ENCODE assay signal across 22 cellular contexts in the genomic region with DNA sequence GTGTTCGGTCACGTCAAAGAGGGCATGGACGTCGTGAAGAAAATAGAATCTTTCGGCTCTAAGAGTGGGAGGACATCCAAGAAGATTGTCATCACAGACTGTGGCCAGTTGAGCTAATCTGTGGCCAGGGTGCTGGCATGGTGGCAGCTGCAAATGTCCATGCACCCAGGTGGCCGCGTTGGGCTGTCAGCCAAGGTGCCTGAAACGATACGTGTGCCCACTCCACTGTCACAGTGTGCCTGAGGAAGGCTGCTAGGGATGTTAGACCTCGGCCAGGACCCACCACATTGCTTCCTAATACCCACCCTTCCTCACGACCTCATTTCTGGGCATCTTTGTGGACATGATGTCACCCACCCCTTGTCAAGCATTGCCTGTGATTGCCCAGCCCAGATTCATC. TPM values are rescaled to one million over a fixed set of nuclear protein-coding genes. Genes with fewer than 3 reads are reported as not detected.
A peak's percentile ranks its signal among the peaks of the same experiment; 100 is the strongest.
DNase-seq lines count a peak whose midpoint lies in the region; ATAC-seq, FAIRE-seq and TF ChIP-seq lines count a peak whose summit lies in the region.
"Had no signal": no experiment of that assay in that cellular context is flagged by ENCODE, and none has a peak within 500 bp of the region (broad histone marks: within the 10 kb centered on the region; RNA-seq: fewer than 3 reads in every experiment).

No MANE protein-coding gene starts in this region.

- ATAC-seq in HG03103 (IDR thresholded peaks at IDR 0.05; ENCODE audit: low read depth, unreplicated experiment) (peak; percentile 7), GM12878 (peak; percentile 15), psoas muscle (peak; percentile 26 to 49 (median 38)), GM19397 (IDR thresholded peaks at IDR 0.05; ENCODE audit: unreplicated experiment) (no peak)
- ATAC-seq: T-helper 17 cell had no signal

- TF ChIP-seq RAD21 in GM12878 (IDR thresholded peaks at IDR 0.05; ENCODE audit: insufficient read depth, low read depth, low read length) = no peak

- intact Hi-C loops in GM12878 (cut with micrococcal nuclease; ENCODE audit: unreplicated experiment) = no loop called here
- intact Hi-C loops in psoas muscle (cut with DNase I) = no loop called here

- H3K9me3 ChIP-seq in GM12878 (replicated peaks; ENCODE audit: control insufficient read depth, insufficient read depth, low read length) (no peaks in the 10 kb centered on the region; the same call in 2 of the 3 replicates), psoas muscle (no peaks in the 10 kb centered on the region)

- POLR2A ChIA-PET in GM12878 (lab: Charles Lee) = interaction anchor here (1.0 kb wide), 1 partner anchor 67 kb away, joined by 4 read pairs; no protein-coding TSS in a partner anchor

- RAD21 ChIA-PET in GM12878 (lab: Charles Lee; ENCODE audit: unreplicated experiment) = no interaction called here

- TF ChIP-seq CTCF in GM12878 (IDR thresholded peaks at IDR 0.05 in 2 of 3, conservative IDR thresholded peaks at IDR 0.05 in 1 of 3; ENCODE audit: control insufficient read depth in 2 of 3, extremely low read depth in 1 of 3, insufficient read depth in 1 of 3, low read depth in 3 of 3, low read length in 3 of 3) (no peak), psoas muscle (IDR thresholded peaks at IDR 0.05) (no peak)

- WGBS in GM12878 (ENCODE audit: insufficient coverage, insufficient replicate concordance, low lambda C conversion rate, missing lambda C conversion rate) = 87% methylated on average over 11 of the region's 11 CpGs
- WGBS in psoas muscle, 3 donors = 49 to 76% (median 54%) methylated on average over 11 of the region's 11 CpGs

- no peaks in the 10 kb centered on the region for H3K27me3 ChIP-seq in GM12878 (replicated peaks in 1 of 2; ENCODE audit: control insufficient read depth in 2 of 2, insufficient read depth in 2 of 2, low read length in 1 of 2)
- no peaks in the 10 kb centered on the region for H3K27me3 ChIP-seq in psoas muscle (ENCODE audit: insufficient read depth in 3 of 3, low read length in 2 of 3)
- H3K27me3 ChIP-seq: dorsolateral prefrontal cortex had no signal

- H2AFZ ChIP-seq in GM12878 (ENCODE audit: control insufficient read depth, low read depth, low read length) = no peak overlapping the region

- no peak overlapping the region for H3K4me3 ChIP-seq in GM12878
- H3K4me3 ChIP-seq in psoas muscle = no peak overlapping the region
- H3K4me3 ChIP-seq: dorsolateral prefrontal cortex, SK-N-MC had no signal

- DNase-seq in activated CD4-positive, alpha-beta T cell treated with anti-CD3 and anti-CD28 coated beads for 1 hour = peak; percentile 6
- DNase-seq in activated CD4-positive, alpha-beta T cell treated with anti-CD3 and anti-CD28 coated beads for 48 hours = no peak
- DNase-seq in GM12878 (ENCODE audit: low read depth, low spot score) = no peak
- no peak for DNase-seq in psoas muscle
- DNase-seq in GOT3 (lab: John Stamatoyannopoulos, UW) = no peak
- no peak for DNase-seq in NOMO-1 treated with DMSO at 0.1 percent for 48 hours (lab: John Stamatoyannopoulos, UW; ENCODE audit: unreplicated experiment)
- DNase-seq: activated CD4-positive, alpha-beta T cell treated with anti-CD3 and anti-CD28 coated beads, Interleukin-2, amount 50 U/mL, for 4 hours; activated naive CD4-positive, alpha-beta T cell treated with Interleukin-2 at 50 U/mL for 16 hours; CD8-positive, alpha-beta memory T cell; central memory CD4-positive, alpha-beta T cell; DMS53; GF-D8; NCI-H1694; NCI-H2171 treated with DMSO at 0.1 percent for 48 hours; NCI-H524 treated with DMSO at 0.1 percent for 48 hours; T-helper 17 cell had no signal

- no peaks in the 10 kb centered on the region; the same call in 1 of the 2 replicates for H4K20me1 ChIP-seq in GM12878 (ENCODE audit: control insufficient read depth, insufficient read depth)

- TF ChIP-seq POLR2A in GM12878 (IDR thresholded peaks at IDR 0.05; ENCODE audit: low read depth, low read length) = peak; percentile 66

- TSS peak; percentile 8 for BruUV-seq in GM12878 (replicated peaks; lab: Mats Ljungman, UMichigan)

- peaks cover 18% of the 10 kb centered on the region for H3K4me1 ChIP-seq in GM12878 (ENCODE audit: control insufficient read depth, insufficient read depth, low read length)
- H3K4me1 ChIP-seq in psoas muscle = peaks cover 19% of the 10 kb centered on the region

- no peak overlapping the region for H3K9ac ChIP-seq in GM12878 (ENCODE audit: control insufficient read depth, insufficient read depth, low read length)
- H3K9ac ChIP-seq: KMS-11 had no signal

- FAIRE-seq in GM12878 (lab: Jason Lieb, UNC) = no peak

- SMC1A ChIA-PET in GM12878 (lab: Charles Lee; ENCODE audit: uncharacterized antibody, unreplicated experiment) = interaction anchor here (0.6 to 1.4 kb wide), 4 partner anchors 10 to 63 kb away, joined by 3 to 4 read pairs (median 3); no protein-coding TSS in a partner anchor

- in situ Hi-C loops in GM12878 (cut with MboI) = no loop called here

- no peak overlapping the region for H3K27ac ChIP-seq in GM12878 (ENCODE audit: control insufficient read depth, insufficient read depth)
- peak overlapping the region; percentile 58 for H3K27ac ChIP-seq in psoas muscle
- H3K27ac ChIP-seq: 22Rv1, KMS-11, SK-N-MC had no signal

- H3K79me2 ChIP-seq in GM12878 (ENCODE audit: control insufficient read depth, insufficient read depth, low read length) = peaks cover 32% of the 10 kb centered on the region

- TF ChIP-seq EP300 in GM12878 (IDR thresholded peaks at IDR 0.05; ENCODE audit: borderline replicate concordance in 1 of 2, control insufficient read depth in 1 of 2, low read depth in 2 of 2, low read length in 2 of 2) = no peak

- CTCF ChIA-PET in GM12878 (lab: Yijun Ruan, JAX) = interaction anchor here (1.1 to 2.8 kb wide), 3 partner anchors 20 to 134 kb away, joined by 3 to 22 read pairs (median 3); no protein-coding TSS in a partner anchor

- no peak overlapping the region; the same call in 1 of the 2 replicates for H3K4me2 ChIP-seq in GM12878 (ENCODE audit: control insufficient read depth, insufficient read depth)
- H3K4me2 ChIP-seq: KMS-11 had no signal

- peaks cover 42 to 46% of the 10 kb centered on the region in 2 experiments for H3K36me3 ChIP-seq in GM12878 (ENCODE audit: control insufficient read depth in 2 of 2, insufficient read depth in 2 of 2, low read length in 1 of 2)
- peaks cover 5 to 76% of the 10 kb centered on the region in 2 donors for H3K36me3 ChIP-seq in psoas muscle (ENCODE audit: insufficient read depth in 1 of 2, low read depth in 1 of 2)

TF ChIP-seq in GM12878, 131 proteins besides CTCF, POLR2A, EP300 and RAD21:
- TF ChIP-seq, protein P1, sequence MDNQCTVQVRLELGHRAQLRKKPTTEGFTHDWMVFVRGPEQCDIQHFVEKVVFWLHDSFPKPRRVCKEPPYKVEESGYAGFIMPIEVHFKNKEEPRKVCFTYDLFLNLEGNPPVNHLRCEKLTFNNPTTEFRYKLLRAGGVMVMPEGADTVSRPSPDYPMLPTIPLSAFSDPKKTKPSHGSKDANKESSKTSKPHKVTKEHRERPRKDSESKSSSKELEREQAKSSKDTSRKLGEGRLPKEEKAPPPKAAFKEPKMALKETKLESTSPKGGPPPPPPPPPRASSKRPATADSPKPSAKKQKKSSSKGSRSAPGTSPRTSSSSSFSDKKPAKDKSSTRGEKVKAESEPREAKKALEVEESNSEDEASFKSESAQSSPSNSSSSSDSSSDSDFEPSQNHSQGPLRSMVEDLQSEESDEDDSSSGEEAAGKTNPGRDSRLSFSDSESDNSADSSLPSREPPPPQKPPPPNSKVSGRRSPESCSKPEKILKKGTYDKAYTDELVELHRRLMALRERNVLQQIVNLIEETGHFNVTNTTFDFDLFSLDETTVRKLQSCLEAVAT (IDR thresholded peaks at IDR 0.05) = peak; percentile 36; the same call in 1 of the 2 replicates
- TF ChIP-seq GABPA (IDR thresholded peaks at IDR 0.05; ENCODE audit: low read depth) (no peak), POLR2AphosphoS5 (IDR thresholded peaks at IDR 0.05; ENCODE audit: low read length) (peak; percentile 28; the same call in 1 of the 2 replicates)

RNA-seq across cellular contexts. Expression of gene PPIF, which starts 6.5 kb away (rescaled TPM):
- total RNA-seq in GM12878 (2013; cell fraction: nucleolus; rRNA removed) = 73.4 and 105 TPM in 2 replicates
- total RNA-seq in GM12878 (2014; rRNA removed) (52.1 and 52.4 TPM in 2 replicates), GM12878 (2014; rRNA removed; fragmentation: Illumina TruSeq; extraction: Trizol) (69.0 and 78.3 TPM in 2 replicates), GM12878 (2021) (162 and 180 TPM in 2 replicates), psoas muscle (100 to 1,000 TPM in 2 of 4 donors, 10 to 100 TPM in 2; 44.6 to 181 (median 89.4) TPM)
- polyA plus RNA-seq in GM12878 (2011; ENCODE audit: low read depth) = 78.0 TPM
- polyA plus RNA-seq in GM12878 (2011; rRNA removed) (111 and 145 TPM in 2 replicates), GM12878 (2014; fragmentation: Illumina TruSeq; extraction: Trizol) (106 and 164 TPM in 2 replicates), GM12878 (2014; fragmentation: Nextera tagmentation; extraction: Ambion mirVana) (10 to 100 TPM; 28.8 to 71.9 TPM), GM12878 (2014; rRNA removed) (127 and 129 TPM in 2 replicates), GM12878 (2016; fragmentation: Nextera tagmentation; extraction: Ambion mirVana) (100 to 1,000 TPM; 129 to 140 TPM), psoas muscle (100 to 1,000 TPM in 1 of 3 donors, 10 to 100 TPM in 2; 85.4 to 297 (median 85.9) TPM)
- polyA plus RNA-seq in GM12878 (2011; cell fraction: cytosol; rRNA removed) = 220 and 257 TPM in 2 replicates
- polyA plus RNA-seq in GM12878 (2011; cell fraction: nucleus; rRNA removed) = 250 and 304 TPM in 2 replicates
- 81.9 and 104 TPM in 2 replicates for polyA plus RNA-seq in GM12878 (2012)
- 132 and 134 TPM in 2 replicates for polyA minus RNA-seq in GM12878 (2011; rRNA and poly(A)+ RNA removed)
- polyA minus RNA-seq in GM12878 (2011; cell fraction: cytosol; rRNA and poly(A)+ RNA removed) = 44.8 and 52.4 TPM in 2 replicates
- 114 and 180 TPM in 2 replicates for polyA minus RNA-seq in GM12878 (2011; cell fraction: nucleus; rRNA and poly(A)+ RNA removed)
